ENCODE assay signal across 1 cellular context in the genomic region with DNA sequence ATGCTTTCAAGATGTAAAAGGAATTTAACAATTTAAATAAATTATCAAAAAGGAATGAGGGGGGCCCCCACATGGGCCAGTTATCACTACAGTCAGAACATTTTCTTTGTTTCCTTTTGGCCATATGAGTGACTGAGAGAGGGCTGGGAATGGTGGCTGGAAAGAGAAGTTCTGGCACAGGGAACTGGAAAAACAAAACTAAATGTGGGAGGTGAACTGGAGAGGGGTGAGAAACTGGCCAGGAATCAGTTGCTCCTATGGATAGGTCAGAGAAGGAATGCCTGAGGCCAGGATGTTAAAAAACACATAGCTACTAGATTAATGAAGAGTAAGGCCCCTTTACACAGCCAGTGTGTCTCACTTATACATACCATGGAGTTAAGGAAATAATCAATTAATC.
TF ChIP-seq lines count a peak whose summit lies in the region.

No MANE protein-coding gene starts in this region.

TF ChIP-seq in WTC11, 78 proteins besides CTCF, POLR2A, EP300 and RAD21 (continued from another document):
- TF ChIP-seq, protein P1, sequence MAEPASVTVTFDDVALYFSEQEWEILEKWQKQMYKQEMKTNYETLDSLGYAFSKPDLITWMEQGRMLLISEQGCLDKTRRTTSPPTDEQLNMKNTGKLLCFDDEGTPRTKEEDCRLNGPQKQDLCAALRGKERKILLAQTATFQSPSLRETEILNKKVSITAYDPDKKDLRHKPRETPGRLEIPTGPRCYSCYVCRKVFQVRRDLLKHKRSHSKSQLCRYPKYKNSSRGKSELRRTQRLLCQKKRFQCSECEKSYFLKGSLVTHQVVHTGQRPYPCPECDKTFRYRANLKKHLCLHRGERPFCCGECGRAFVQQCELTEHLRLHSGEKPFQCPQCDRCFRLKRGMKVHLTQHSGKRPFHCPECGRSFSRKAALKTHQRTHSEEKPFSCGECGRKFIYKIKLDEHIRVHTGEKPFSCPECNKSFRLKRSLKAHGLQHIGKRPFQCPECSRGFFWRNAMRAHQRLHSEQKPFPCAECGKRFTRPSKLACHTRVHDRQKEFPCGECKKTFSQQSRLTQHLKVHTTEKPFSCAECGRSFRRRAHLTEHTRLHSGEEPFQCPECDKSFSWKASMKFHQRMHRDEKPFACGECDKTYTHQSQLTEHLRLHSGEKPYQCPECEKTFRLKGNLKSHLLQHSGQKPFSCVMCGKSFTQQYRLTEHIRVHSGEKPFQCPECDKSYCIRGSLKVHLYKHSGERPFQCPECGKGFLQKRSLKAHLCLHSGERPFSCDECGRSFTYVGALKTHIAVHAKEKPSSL (CRISPR knock-in tag; conservative IDR thresholded peaks at IDR 0.05) = no peak
- TF ChIP-seq CREB1 (CRISPR knock-in tag; IDR thresholded peaks at IDR 0.05) = no peak
- TF ChIP-seq, protein P2, sequence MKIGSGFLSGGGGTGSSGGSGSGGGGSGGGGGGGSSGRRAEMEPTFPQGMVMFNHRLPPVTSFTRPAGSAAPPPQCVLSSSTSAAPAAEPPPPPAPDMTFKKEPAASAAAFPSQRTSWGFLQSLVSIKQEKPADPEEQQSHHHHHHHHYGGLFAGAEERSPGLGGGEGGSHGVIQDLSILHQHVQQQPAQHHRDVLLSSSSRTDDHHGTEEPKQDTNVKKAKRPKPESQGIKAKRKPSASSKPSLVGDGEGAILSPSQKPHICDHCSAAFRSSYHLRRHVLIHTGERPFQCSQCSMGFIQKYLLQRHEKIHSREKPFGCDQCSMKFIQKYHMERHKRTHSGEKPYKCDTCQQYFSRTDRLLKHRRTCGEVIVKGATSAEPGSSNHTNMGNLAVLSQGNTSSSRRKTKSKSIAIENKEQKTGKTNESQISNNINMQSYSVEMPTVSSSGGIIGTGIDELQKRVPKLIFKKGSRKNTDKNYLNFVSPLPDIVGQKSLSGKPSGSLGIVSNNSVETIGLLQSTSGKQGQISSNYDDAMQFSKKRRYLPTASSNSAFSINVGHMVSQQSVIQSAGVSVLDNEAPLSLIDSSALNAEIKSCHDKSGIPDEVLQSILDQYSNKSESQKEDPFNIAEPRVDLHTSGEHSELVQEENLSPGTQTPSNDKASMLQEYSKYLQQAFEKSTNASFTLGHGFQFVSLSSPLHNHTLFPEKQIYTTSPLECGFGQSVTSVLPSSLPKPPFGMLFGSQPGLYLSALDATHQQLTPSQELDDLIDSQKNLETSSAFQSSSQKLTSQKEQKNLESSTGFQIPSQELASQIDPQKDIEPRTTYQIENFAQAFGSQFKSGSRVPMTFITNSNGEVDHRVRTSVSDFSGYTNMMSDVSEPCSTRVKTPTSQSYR (CRISPR knock-in tag; IDR thresholded peaks at IDR 0.05) = no peak
- TF ChIP-seq, protein P3, sequence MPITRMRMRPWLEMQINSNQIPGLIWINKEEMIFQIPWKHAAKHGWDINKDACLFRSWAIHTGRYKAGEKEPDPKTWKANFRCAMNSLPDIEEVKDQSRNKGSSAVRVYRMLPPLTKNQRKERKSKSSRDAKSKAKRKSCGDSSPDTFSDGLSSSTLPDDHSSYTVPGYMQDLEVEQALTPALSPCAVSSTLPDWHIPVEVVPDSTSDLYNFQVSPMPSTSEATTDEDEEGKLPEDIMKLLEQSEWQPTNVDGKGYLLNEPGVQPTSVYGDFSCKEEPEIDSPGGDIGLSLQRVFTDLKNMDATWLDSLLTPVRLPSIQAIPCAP (CRISPR knock-in tag; IDR thresholded peaks at IDR 0.05) = no peak
- no peak for TF ChIP-seq FOXK1 (CRISPR knock-in tag; IDR thresholded peaks at IDR 0.05)
- no peak for TF ChIP-seq ZNF396 (CRISPR knock-in tag; IDR thresholded peaks at IDR 0.05; ENCODE audit: borderline replicate concordance)
- no peak for TF ChIP-seq RORB (CRISPR knock-in tag; IDR thresholded peaks at IDR 0.05)
- no peak for TF ChIP-seq ZNF219 (CRISPR knock-in tag; IDR thresholded peaks at IDR 0.05; ENCODE audit: borderline replicate concordance)
